In the genomic region with DNA sequence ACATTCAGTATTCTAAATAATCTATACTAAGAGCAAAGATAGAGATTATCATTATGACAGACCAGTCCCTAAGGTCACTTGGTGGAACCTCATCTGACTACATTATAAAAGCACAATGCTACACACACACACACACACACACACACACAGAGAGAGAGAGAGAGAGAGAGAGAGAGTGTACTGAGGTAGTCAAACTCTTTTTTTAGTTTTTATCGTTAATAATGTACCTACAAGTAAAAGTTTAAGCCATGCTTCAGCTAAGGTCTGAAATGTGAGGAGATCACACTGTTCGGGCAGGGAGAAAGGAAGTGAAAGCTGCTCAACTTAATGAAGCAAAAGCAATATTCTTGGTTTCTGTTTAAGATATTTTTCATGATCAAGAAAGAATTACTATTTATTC, we compare ENCODE assay signal across 12 cellular contexts.
A peak's percentile ranks its signal among the peaks of the same experiment; 100 is the strongest.
DNase-seq lines count a peak whose midpoint lies in the region; ATAC-seq and TF ChIP-seq lines count a peak whose summit lies in the region.
"Had no signal": no experiment of that assay in that cellular context is flagged by ENCODE, and none has a peak within 500 bp of the region (broad histone marks: within the 10 kb centered on the region; RNA-seq: fewer than 3 reads in every experiment).

No MANE protein-coding gene starts in this region.

- H3K4me1 ChIP-seq in hepatocyte (ENCODE audit: insufficient read depth): no peaks in the 10 kb centered on the region

- no peaks in the 10 kb centered on the region for H3K27me3 Mint-ChIP-seq in memory B cell

- TF ChIP-seq CTCF in hepatocyte (IDR thresholded peaks at IDR 0.05; ENCODE audit: poor library complexity): no peak

- H4K20me1 ChIP-seq in hepatocyte (ENCODE audit: insufficient read depth, poor library complexity, severe bottlenecking): no peaks in the 10 kb centered on the region

- no peaks in the 10 kb centered on the region for H3K9me2 ChIP-seq in hepatocyte (replicated peaks; ENCODE audit: insufficient read depth)

- H3K4me2 ChIP-seq in hepatocyte: no peak overlapping the region
- H3K4me2 ChIP-seq: KMS-11 had no signal

- no peaks in the 10 kb centered on the region for H3K36me3 ChIP-seq in hepatocyte (replicated peaks; ENCODE audit: insufficient read depth, low read depth)

- H3K9me3 Mint-ChIP-seq in memory B cell: no peaks in the 10 kb centered on the region
- H3K9me3 Mint-ChIP-seq: activated CD4-positive, alpha-beta memory T cell treated with anti-CD3 and anti-CD28 coated beads for 36 hours had no signal

- WGBS in hepatocyte (ENCODE audit: low lambda C conversion rate, missing lambda C conversion rate): 83% methylated on average over 2 of the region's 2 CpGs

- no peaks in the 10 kb centered on the region for H3K79me2 ChIP-seq in hepatocyte

- H3K27ac ChIP-seq in hepatocyte: no peak overlapping the region
- H3K27ac ChIP-seq: KMS-11 had no signal

- H2AFZ ChIP-seq in hepatocyte: no peak overlapping the region

- ATAC-seq in GM19025 (IDR thresholded peaks at IDR 0.05; ENCODE audit: low read depth, unreplicated experiment) (peak; percentile 83), GM21576 (IDR thresholded peaks at IDR 0.05; ENCODE audit: unreplicated experiment) (peak; percentile 85), HG03139 (IDR thresholded peaks at IDR 0.05; ENCODE audit: unreplicated experiment) (peak; percentile 74), memory B cell (ENCODE audit: low read depth) (peak; percentile 54)
- ATAC-seq: SK-N-SH treated with all-trans-retinoic acid at 6 μM for 48 hours had no signal

- H3K36me3 Mint-ChIP-seq in memory B cell: no peaks in the 10 kb centered on the region
- H3K36me3 Mint-ChIP-seq: activated CD4-positive, alpha-beta memory T cell treated with anti-CD3 and anti-CD28 coated beads for 36 hours had no signal

- H3K27ac Mint-ChIP-seq in memory B cell: peak overlapping the region; percentile 49
- H3K27ac Mint-ChIP-seq: activated CD4-positive, alpha-beta memory T cell treated with anti-CD3 and anti-CD28 coated beads for 36 hours had no signal

- no peak overlapping the region for H3K4me3 ChIP-seq in hepatocyte

- no peak overlapping the region for H3K4me3 Mint-ChIP-seq in memory B cell
- H3K4me3 Mint-ChIP-seq: activated CD4-positive, alpha-beta memory T cell treated with anti-CD3 and anti-CD28 coated beads for 36 hours had no signal

- H3K4me1 Mint-ChIP-seq in memory B cell: peaks cover 4% of the 10 kb centered on the region

- no peaks in the 10 kb centered on the region for H3K9me3 ChIP-seq in hepatocyte (ENCODE audit: low read depth)

- H3K27me3 ChIP-seq in hepatocyte: no peaks in the 10 kb centered on the region

- DNase-seq in memory B cell (ENCODE audit: low spot score in 2 of 2) (no peak), HuH-7 (ENCODE audit: low spot score) (no peak), hepatocyte (ENCODE audit: low spot score) (no peak), COLO829 (ENCODE audit: low spot score) (no peak)
- DNase-seq: activated CD4-positive, alpha-beta memory T cell treated with anti-CD3 and anti-CD28 coated beads for 36 hours; GOT3; NCI-H510A had no signal
